Comparison of ENCODE assay signal across 12 cellular contexts in genomic region chr3:158152186-158152585, GRCh38. TPM values are rescaled to one million over a fixed set of nuclear protein-coding genes. Genes with fewer than 3 reads are reported as not detected.
DNase-seq lines count a peak whose midpoint lies in the region; ATAC-seq and TF ChIP-seq lines count a peak whose summit lies in the region.
"Had no signal": no experiment of that assay in that cellular context is flagged by ENCODE, and none has a peak within 500 bp of the region (broad histone marks: within the 10 kb centered on the region; RNA-seq: fewer than 3 reads in every experiment).

No MANE protein-coding gene starts in this region.

- H3K27me3 ChIP-seq in foreskin keratinocyte: no peaks in the 10 kb centered on the region
- no peaks in the 10 kb centered on the region for H3K27me3 ChIP-seq in hepatocyte
- H3K27me3 ChIP-seq: dorsolateral prefrontal cortex had no signal

- H3K9me3 Mint-ChIP-seq in stimulated activated memory B cell treated with anti-CD40 and anti-IgM and Interleukin-4, amounts not matched to agents 10 μg/mL and 1 μg/mL and 100 μg/mL, for 72 hours: no peaks in the 10 kb centered on the region

- TF ChIP-seq CTCF in GM12865 (IDR thresholded peaks at IDR 0.05; ENCODE audit: insufficient read depth, low read depth, low read length, missing control alignments) (no peak), foreskin keratinocyte (conservative IDR thresholded peaks at IDR 0.05) (no peak), GM13977 (IDR thresholded peaks at IDR 0.05; ENCODE audit: extremely low read depth, insufficient read depth, missing control alignments) (no peak), hepatocyte (IDR thresholded peaks at IDR 0.05; ENCODE audit: poor library complexity) (no peak)

- ATAC-seq in GM21447 (IDR thresholded peaks at IDR 0.05; ENCODE audit: unreplicated experiment) (peak; percentile 64), foreskin keratinocyte (peak; percentile 67)
- no peak for ATAC-seq in stimulated activated memory B cell treated with anti-CD40 and anti-IgM and Interleukin-4, amounts not matched to agents 10 μg/mL and 1 μg/mL and 100 μg/mL, for 72 hours

- H3K36me3 Mint-ChIP-seq in stimulated activated memory B cell treated with anti-CD40 and anti-IgM and Interleukin-4, amounts not matched to agents 10 μg/mL and 1 μg/mL and 100 μg/mL, for 72 hours: peaks cover 51% of the 10 kb centered on the region

- 98% methylated on average over 2 of the region's 2 CpGs for WGBS in hepatocyte (ENCODE audit: low lambda C conversion rate, missing lambda C conversion rate)

- H3K4me1 ChIP-seq in foreskin keratinocyte: no peaks in the 10 kb centered on the region
- no peaks in the 10 kb centered on the region for H3K4me1 ChIP-seq in hepatocyte (ENCODE audit: insufficient read depth)

- no peaks in the 10 kb centered on the region for H3K36me3 ChIP-seq in hepatocyte (replicated peaks; ENCODE audit: insufficient read depth, low read depth)

- H3K79me2 ChIP-seq in hepatocyte: no peaks in the 10 kb centered on the region

- peak; percentile 45 for DNase-seq in GM12865 (ENCODE audit: low read depth)
- peak; percentile 10 for DNase-seq in HS-5 (ENCODE audit: low read depth)
- peak in 1 of 2 donors; percentile 17 for DNase-seq in foreskin keratinocyte
- no peak for DNase-seq in GM13977 (ENCODE audit: low spot score)
- no peak for DNase-seq in hepatocyte (ENCODE audit: low spot score)
- no peak for DNase-seq in head of caudate nucleus
- DNase-seq: dorsolateral prefrontal cortex, islet precursor cell had no signal

- H3K4me3 ChIP-seq in GM12865 (ENCODE audit: low read depth, low read length) (no peak overlapping the region), hepatocyte (no peak overlapping the region)
- H3K4me3 ChIP-seq: dorsolateral prefrontal cortex had no signal

- H3K4me1 Mint-ChIP-seq in stimulated activated memory B cell treated with anti-CD40 and anti-IgM and Interleukin-4, amounts not matched to agents 10 μg/mL and 1 μg/mL and 100 μg/mL, for 72 hours: peaks cover 13% of the 10 kb centered on the region

- H3K27ac ChIP-seq in foreskin keratinocyte (no peak overlapping the region), hepatocyte (no peak overlapping the region)
- H3K27ac ChIP-seq: dorsolateral prefrontal cortex had no signal

- intact Hi-C loops in head of caudate nucleus (cut with DNase I): no loop called here

- H2AFZ ChIP-seq in hepatocyte: no peak overlapping the region

- H4K20me1 ChIP-seq in hepatocyte (ENCODE audit: insufficient read depth, poor library complexity, severe bottlenecking): no peaks in the 10 kb centered on the region

- in situ Hi-C loops in GM13977 (cut with MboI; ENCODE audit: low pct_unique_long_range_greater_than_20kb, low sequenced_read_pairs, unreplicated experiment): no loop called here

- H3K4me2 ChIP-seq in hepatocyte: no peak overlapping the region

- no peak overlapping the region for H3K27ac Mint-ChIP-seq in stimulated activated memory B cell treated with anti-CD40 and anti-IgM and Interleukin-4, amounts not matched to agents 10 μg/mL and 1 μg/mL and 100 μg/mL, for 72 hours

- no peak overlapping the region for H3K4me3 Mint-ChIP-seq in stimulated activated memory B cell treated with anti-CD40 and anti-IgM and Interleukin-4, amounts not matched to agents 10 μg/mL and 1 μg/mL and 100 μg/mL, for 72 hours

- no peaks in the 10 kb centered on the region for H3K9me3 ChIP-seq in hepatocyte (ENCODE audit: low read depth)

- no peaks in the 10 kb centered on the region for H3K27me3 Mint-ChIP-seq in stimulated activated memory B cell treated with anti-CD40 and anti-IgM and Interleukin-4, amounts not matched to agents 10 μg/mL and 1 μg/mL and 100 μg/mL, for 72 hours

- no peaks in the 10 kb centered on the region for H3K9me2 ChIP-seq in hepatocyte (replicated peaks; ENCODE audit: insufficient read depth)

RNA-seq across cellular contexts. Expression of gene RSRC1, which starts 42.3 kb away (rescaled TPM):
- total RNA-seq in foreskin keratinocyte: 33.5 and 38.1 TPM in 2 replicates
- 11.4 and 12.8 TPM in 2 replicates for polyA plus RNA-seq in foreskin keratinocyte
- total RNA-seq in hepatocyte: 34.1 and 37.5 TPM in 2 replicates
- 22.6 and 27.2 TPM in 2 replicates for polyA plus RNA-seq in hepatocyte

RNA-seq across cellular contexts. Expression of gene SHOX2, which starts 46.0 kb away (rescaled TPM):
- not detected in 2 replicates for total RNA-seq in foreskin keratinocyte
- not detected in 2 replicates for polyA plus RNA-seq in foreskin keratinocyte
- 0.67 and 2.8 TPM in 2 replicates for total RNA-seq in hepatocyte
- 0.94 and 1.2 TPM in 2 replicates for polyA plus RNA-seq in hepatocyte
- total RNA-seq: HT-29; T-helper 1 cell treated with Interleukin-12 subunit alpha and Interleukin-12 subunit beta and Interleukin-4 antibody, amounts not matched to agents 30 ng/mL and 1 ng/mL, for 36 hours had no signal

Comparison
In these comparisons a context has a peak if more than half of its experiments do, and no peak if none do; other contexts are left out.
1. DNase-seq: peak in GM12865 (single experiment) and HS-5 (single experiment); none in GM13977 (single experiment), hepatocyte (single experiment) and head of caudate nucleus (0 of 42).